ENCODE assay signal across 2 cellular contexts in genomic region chr5:91929522-91929817, GRCh38.
TF ChIP-seq lines count a peak whose summit lies in the region.

No MANE protein-coding gene starts in this region.

TF ChIP-seq in GM23338, 12 proteins besides CTCF, POLR2A, EP300 and RAD21:
- TF ChIP-seq, protein P1, sequence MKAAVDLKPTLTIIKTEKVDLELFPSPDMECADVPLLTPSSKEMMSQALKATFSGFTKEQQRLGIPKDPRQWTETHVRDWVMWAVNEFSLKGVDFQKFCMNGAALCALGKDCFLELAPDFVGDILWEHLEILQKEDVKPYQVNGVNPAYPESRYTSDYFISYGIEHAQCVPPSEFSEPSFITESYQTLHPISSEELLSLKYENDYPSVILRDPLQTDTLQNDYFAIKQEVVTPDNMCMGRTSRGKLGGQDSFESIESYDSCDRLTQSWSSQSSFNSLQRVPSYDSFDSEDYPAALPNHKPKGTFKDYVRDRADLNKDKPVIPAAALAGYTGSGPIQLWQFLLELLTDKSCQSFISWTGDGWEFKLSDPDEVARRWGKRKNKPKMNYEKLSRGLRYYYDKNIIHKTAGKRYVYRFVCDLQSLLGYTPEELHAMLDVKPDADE (IDR thresholded peaks at IDR 0.05): no peak
- TF ChIP-seq JUNB (IDR thresholded peaks at IDR 0.05; ENCODE audit: unreplicated experiment) (no peak), POLR2AphosphoS5 (IDR thresholded peaks at IDR 0.05; ENCODE audit: low read depth) (no peak), STAT1 (IDR thresholded peaks at IDR 0.05; ENCODE audit: unreplicated experiment) (no peak), NANOG (IDR thresholded peaks at IDR 0.05; ENCODE audit: borderline replicate concordance) (no peak), EZH2phosphoT487 (IDR thresholded peaks at IDR 0.05; ENCODE audit: unreplicated experiment) (no peak), ZNF114 (CRISPR knock-in tag; IDR thresholded peaks at IDR 0.05) (no peak), ZNF331 (CRISPR knock-in tag; IDR thresholded peaks at IDR 0.05; ENCODE audit: low read depth) (no peak), EZH2 (IDR thresholded peaks at IDR 0.05; ENCODE audit: low read depth, unreplicated experiment) (no peak), CREB1 (CRISPR knock-in tag; IDR thresholded peaks at IDR 0.05; ENCODE audit: low read depth) (no peak)
- TF ChIP-seq, protein P2, sequence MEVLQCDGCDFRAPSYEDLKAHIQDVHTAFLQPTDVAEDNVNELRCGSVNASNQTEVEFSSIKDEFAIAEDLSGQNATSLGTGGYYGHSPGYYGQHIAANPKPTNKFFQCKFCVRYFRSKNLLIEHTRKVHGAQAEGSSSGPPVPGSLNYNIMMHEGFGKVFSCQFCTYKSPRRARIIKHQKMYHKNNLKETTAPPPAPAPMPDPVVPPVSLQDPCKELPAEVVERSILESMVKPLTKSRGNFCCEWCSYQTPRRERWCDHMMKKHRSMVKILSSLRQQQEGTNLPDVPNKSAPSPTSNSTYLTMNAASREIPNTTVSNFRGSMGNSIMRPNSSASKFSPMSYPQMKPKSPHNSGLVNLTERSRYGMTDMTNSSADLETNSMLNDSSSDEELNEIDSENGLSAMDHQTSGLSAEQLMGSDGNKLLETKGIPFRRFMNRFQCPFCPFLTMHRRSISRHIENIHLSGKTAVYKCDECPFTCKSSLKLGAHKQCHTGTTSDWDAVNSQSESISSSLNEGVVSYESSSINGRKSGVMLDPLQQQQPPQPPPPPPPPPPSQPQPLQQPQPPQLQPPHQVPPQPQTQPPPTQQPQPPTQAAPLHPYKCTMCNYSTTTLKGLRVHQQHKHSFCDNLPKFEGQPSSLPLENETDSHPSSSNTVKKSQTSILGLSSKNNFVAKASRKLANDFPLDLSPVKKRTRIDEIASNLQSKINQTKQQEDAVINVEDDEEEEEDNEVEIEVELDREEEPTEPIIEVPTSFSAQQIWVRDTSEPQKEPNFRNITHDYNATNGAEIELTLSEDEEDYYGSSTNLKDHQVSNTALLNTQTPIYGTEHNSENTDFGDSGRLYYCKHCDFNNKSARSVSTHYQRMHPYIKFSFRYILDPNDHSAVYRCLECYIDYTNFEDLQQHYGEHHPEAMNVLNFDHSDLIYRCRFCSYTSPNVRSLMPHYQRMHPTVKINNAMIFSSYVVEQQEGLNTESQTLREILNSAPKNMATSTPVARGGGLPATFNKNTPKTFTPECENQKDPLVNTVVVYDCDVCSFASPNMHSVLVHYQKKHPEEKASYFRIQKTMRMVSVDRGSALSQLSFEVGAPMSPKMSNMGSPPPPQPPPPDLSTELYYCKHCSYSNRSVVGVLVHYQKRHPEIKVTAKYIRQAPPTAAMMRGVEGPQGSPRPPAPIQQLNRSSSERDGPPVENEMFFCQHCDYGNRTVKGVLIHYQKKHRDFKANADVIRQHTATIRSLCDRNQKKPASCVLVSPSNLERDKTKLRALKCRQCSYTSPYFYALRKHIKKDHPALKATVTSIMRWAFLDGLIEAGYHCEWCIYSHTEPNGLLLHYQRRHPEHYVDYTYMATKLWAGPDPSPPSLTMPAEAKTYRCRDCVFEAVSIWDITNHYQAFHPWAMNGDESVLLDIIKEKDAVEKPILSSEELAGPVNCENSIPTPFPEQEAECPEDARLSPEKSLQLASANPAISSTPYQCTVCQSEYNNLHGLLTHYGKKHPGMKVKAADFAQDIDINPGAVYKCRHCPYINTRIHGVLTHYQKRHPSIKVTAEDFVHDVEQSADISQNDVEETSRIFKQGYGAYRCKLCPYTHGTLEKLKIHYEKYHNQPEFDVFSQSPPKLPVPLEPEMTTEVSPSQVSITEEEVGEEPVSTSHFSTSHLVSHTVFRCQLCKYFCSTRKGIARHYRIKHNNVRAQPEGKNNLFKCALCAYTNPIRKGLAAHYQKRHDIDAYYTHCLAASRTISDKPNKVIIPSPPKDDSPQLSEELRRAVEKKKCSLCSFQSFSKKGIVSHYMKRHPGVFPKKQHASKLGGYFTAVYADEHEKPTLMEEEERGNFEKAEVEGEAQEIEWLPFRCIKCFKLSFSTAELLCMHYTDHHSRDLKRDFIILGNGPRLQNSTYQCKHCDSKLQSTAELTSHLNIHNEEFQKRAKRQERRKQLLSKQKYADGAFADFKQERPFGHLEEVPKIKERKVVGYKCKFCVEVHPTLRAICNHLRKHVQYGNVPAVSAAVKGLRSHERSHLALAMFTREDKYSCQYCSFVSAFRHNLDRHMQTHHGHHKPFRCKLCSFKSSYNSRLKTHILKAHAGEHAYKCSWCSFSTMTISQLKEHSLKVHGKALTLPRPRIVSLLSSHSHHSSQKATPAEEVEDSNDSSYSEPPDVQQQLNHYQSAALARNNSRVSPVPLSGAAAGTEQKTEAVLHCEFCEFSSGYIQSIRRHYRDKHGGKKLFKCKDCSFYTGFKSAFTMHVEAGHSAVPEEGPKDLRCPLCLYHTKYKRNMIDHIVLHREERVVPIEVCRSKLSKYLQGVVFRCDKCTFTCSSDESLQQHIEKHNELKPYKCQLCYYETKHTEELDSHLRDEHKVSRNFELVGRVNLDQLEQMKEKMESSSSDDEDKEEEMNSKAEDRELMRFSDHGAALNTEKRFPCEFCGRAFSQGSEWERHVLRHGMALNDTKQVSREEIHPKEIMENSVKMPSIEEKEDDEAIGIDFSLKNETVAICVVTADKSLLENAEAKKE (CRISPR knock-in tag; IDR thresholded peaks at IDR 0.05): no peak
- TF ChIP-seq, protein P3, sequence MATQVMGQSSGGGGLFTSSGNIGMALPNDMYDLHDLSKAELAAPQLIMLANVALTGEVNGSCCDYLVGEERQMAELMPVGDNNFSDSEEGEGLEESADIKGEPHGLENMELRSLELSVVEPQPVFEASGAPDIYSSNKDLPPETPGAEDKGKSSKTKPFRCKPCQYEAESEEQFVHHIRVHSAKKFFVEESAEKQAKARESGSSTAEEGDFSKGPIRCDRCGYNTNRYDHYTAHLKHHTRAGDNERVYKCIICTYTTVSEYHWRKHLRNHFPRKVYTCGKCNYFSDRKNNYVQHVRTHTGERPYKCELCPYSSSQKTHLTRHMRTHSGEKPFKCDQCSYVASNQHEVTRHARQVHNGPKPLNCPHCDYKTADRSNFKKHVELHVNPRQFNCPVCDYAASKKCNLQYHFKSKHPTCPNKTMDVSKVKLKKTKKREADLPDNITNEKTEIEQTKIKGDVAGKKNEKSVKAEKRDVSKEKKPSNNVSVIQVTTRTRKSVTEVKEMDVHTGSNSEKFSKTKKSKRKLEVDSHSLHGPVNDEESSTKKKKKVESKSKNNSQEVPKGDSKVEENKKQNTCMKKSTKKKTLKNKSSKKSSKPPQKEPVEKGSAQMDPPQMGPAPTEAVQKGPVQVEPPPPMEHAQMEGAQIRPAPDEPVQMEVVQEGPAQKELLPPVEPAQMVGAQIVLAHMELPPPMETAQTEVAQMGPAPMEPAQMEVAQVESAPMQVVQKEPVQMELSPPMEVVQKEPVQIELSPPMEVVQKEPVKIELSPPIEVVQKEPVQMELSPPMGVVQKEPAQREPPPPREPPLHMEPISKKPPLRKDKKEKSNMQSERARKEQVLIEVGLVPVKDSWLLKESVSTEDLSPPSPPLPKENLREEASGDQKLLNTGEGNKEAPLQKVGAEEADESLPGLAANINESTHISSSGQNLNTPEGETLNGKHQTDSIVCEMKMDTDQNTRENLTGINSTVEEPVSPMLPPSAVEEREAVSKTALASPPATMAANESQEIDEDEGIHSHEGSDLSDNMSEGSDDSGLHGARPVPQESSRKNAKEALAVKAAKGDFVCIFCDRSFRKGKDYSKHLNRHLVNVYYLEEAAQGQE (IDR thresholded peaks at IDR 0.05; ENCODE audit: unreplicated experiment): no peak

TF ChIP-seq in neural cell, 6 proteins besides CTCF, POLR2A, EP300 and RAD21:
- TF ChIP-seq SMC3 (conservative IDR thresholded peaks at IDR 0.05; ENCODE audit: poor library complexity): no peak
- no peak for TF ChIP-seq TAF1 (IDR thresholded peaks at IDR 0.05; ENCODE audit: low read depth)
- TF ChIP-seq EZH2 (IDR thresholded peaks at IDR 0.05; ENCODE audit: borderline replicate concordance, insufficient read depth, low read length, poor library complexity, severe bottlenecking): no peak
- TF ChIP-seq, protein P3 (IDR thresholded peaks at IDR 0.05; ENCODE audit: borderline replicate concordance): no peak
- TF ChIP-seq MXI1 (conservative IDR thresholded peaks at IDR 0.05; ENCODE audit: poor library complexity, severe bottlenecking): no peak
- no peak for TF ChIP-seq POLR2AphosphoS5 (IDR thresholded peaks at IDR 0.05)
